In the genomic region with DNA sequence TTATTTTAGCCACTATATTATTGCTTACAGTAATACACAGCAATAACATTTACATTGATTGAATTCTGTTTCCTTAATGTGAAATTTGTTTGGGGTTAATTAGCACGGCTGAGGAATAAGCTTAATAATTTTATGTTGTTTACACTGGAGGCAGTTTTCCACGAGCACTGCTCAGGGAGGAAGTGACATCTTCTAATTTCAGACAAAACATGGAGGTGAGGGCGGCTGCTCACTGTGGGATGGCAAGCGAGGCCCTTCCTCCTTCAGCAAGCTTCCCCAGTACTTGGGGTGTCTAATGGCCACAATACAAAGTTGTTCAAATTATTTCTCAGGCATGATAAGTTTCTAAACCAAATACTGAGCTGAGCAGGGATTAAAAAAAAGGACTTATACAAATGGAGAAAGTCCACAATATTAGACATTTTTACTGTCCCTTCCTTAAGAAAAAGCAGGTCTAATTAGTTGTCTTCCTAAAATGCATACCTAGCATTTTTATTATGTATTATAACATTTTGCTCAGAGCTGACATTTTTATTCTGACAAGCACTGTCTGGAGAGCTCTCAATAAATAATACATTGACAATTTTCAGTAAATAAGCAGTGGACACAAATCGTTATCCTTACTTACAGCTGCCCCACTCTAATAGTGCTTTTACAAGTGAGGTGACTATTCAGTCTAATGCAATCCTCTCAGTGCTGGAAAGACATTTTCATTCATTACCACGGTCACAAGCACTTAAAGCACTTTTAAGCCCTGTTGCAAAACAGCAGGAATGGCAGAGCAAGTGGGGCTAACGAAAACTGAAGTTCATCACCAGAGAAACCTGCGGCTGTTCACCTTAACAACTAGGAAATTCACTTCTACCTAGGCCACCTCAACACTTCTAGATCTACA, we compare ENCODE assay signal across 16 cellular contexts. TPM values are rescaled to one million over a fixed set of nuclear protein-coding genes. Genes with fewer than 3 reads are reported as not detected.
DNase-seq lines count a peak whose midpoint lies in the region; ATAC-seq and TF ChIP-seq lines count a peak whose summit lies in the region.
"Had no signal": no experiment of that assay in that cellular context is flagged by ENCODE, and none has a peak within 500 bp of the region (broad histone marks: within the 10 kb centered on the region; RNA-seq: fewer than 3 reads in every experiment).

No MANE protein-coding gene starts in this region.

- no peak overlapping the region for H3K4me3 ChIP-seq in lung
- H3K4me3 ChIP-seq: coronary artery, PC-9 had no signal

- H3K27ac ChIP-seq in lung (ENCODE audit: low read depth in 1 of 2, low read length in 1 of 2), result peak overlapping the region in 1 of 2 donors; percentile 21
- H3K27ac ChIP-seq: coronary artery, PC-9, WERI-Rb-1 had no signal

- no peaks in the 10 kb centered on the region for H3K27me3 ChIP-seq in lung (ENCODE audit: control insufficient read depth, insufficient read depth)

- DNase-seq in DMS79 (lab: John Stamatoyannopoulos, UW) (peak; percentile 87), NCI-H1092 treated with DMSO at 0.1 percent for 48 hours (lab: John Stamatoyannopoulos, UW) (peak; percentile 86), NCI-H345 (lab: John Stamatoyannopoulos, UW) (peak; percentile 66), lung (ENCODE audit: low spot score) (no peak), ureter (ENCODE audit: low spot score) (no peak), ecto neural progenitor cell (ENCODE audit: low spot score) (no peak)
- DNase-seq: activated CD4-positive, alpha-beta T cell treated with anti-CD3 and anti-CD28 coated beads, Interleukin-2, amount 50 U/mL, for 4 hours; activated CD8-positive, alpha-beta memory T cell treated with anti-CD3 and anti-CD28 coated beads, Interleukin-2, amount 50 U/mL, for 48 hours; activated naive CD8-positive, alpha-beta T cell treated with anti-CD3 and anti-CD28 coated beads, Interleukin-2, amount 50 U/mL, for 24 hours; nucleus accumbens; PC-9; WERI-Rb-1 had no signal

- ATAC-seq in lung (ENCODE audit: insufficient read depth, low FRiP score) (peak; percentile 47), HG02588 (IDR thresholded peaks at IDR 0.05; ENCODE audit: unreplicated experiment) (no peak), HG02642 (IDR thresholded peaks at IDR 0.05; ENCODE audit: poor library complexity, unreplicated experiment) (no peak)
- ATAC-seq: activated naive CD8-positive, alpha-beta T cell treated with anti-CD3 and anti-CD28 coated beads, Interleukin-2, amount 50 U/mL, for 24 hours had no signal

- no peaks in the 10 kb centered on the region for H3K36me3 ChIP-seq in lung (ENCODE audit: control insufficient read depth in 2 of 2, insufficient read depth in 2 of 2, low read length in 2 of 2)
- H3K36me3 ChIP-seq: WERI-Rb-1 had no signal

- 62 to 73% methylated on average over 8 of the region's 8 CpGs for WGBS in lung, 2 donors

- no peak for TF ChIP-seq CTCF in lung (IDR thresholded peaks at IDR 0.05; ENCODE audit: control extremely low read depth, extremely low read depth)

- H3K4me1 ChIP-seq in lung (ENCODE audit: control insufficient read depth in 2 of 2, insufficient read depth in 2 of 2, low read length in 2 of 2), result peaks cover 0 to 8% of the 10 kb centered on the region in 2 donors

- peaks cover 0 to 2% of the 10 kb centered on the region in 2 donors for H3K9me3 ChIP-seq in lung (ENCODE audit: control insufficient read depth in 2 of 2, insufficient read depth in 1 of 2, low read length in 1 of 2)

RNA-seq across cellular contexts. Expression of gene SOX6, which starts 56.2 kb away (rescaled TPM):
- total RNA-seq in lung, result 10 to 100 TPM; 13.9 to 31.7 TPM
- polyA plus RNA-seq in lung, result under 1 TPM; 0.58 to 0.98 TPM
- 6.4 TPM for total RNA-seq in ureter
- total RNA-seq: T-helper 2 cell treated with Interferon-gamma antibody and Interleukin-4, amounts not matched to agents 100 ng/mL and 5 ng/mL, for 36 hours had no signal

Comparison
In these comparisons a context has a peak if more than half of its experiments do, and no peak if none do; other contexts are left out.
1. DNase-seq: peak in DMS79 (single experiment), NCI-H1092 treated with DMSO at 0.1 percent for 48 hours (single experiment) and NCI-H345 (single experiment); none in lung (single experiment), ureter (single experiment) and ecto neural progenitor cell (single experiment).